ENCODE assay signal across 25 cellular contexts in the genomic region with DNA sequence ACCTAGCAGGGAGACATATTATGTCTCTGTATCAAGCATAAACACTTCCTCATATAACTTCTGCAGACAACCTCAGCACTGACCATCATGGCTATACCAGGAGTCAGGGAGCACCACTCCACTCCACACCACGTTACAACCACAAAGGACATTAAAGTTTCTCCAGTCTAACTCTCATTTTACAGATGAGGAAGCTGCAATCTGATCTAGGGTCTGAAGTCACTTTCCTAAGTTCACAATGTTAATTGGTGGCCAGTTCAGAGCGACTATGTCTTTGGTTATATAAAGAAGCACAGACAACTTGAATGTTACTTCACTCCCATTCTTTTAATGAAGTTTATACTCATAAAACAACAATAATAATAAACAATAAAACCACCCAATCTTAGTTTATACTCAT.
"Had no signal": no experiment of that assay in that cellular context is flagged by ENCODE, and none has a peak within 500 bp of the region (broad histone marks: within the 10 kb centered on the region; RNA-seq: fewer than 3 reads in every experiment).

No MANE protein-coding gene starts in this region.

- H3K4me2 ChIP-seq: hepatocyte, smooth muscle cell had no signal

- DNase-seq: colonic mucosa; effector CD8-positive, alpha-beta T cell; endodermal cell; foreskin keratinocyte; heart left ventricle; kidney; left lung; mesenchymal stem cell; midbrain; naive thymus-derived CD8-positive, alpha-beta T cell; nephron progenitor cell; nucleus accumbens; stimulated activated CD4-positive, alpha-beta T cell treated with anti-CD3 and anti-CD28 coated beads, Interleukin-12 subunit alpha, Interleukin-12 subunit beta, amount 100 ng/mL, for 4 hours; stimulated activated CD4-positive, alpha-beta T cell treated with anti-CD3 and anti-CD28 coated beads, Interleukin-1b, Interleukin-23, amount 100 ng/mL, for 48 hours; stimulated activated CD4-positive, alpha-beta T cell treated with anti-CD3 and anti-CD28 coated beads, Interleukin-4, amount 100 ng/mL, for 4 hours; stimulated activated naive CD8-positive, alpha-beta T cell treated with anti-CD3 and anti-CD28 coated beads, Interleukin-15, Interleukin-2, amounts not matched to agents 100 U/mL and 50 U/mL, for 24 hours; substantia nigra; testis; tibial artery had no signal

- H3K4me3 ChIP-seq: colonic mucosa, gastroesophageal sphincter, heart left ventricle, hepatocyte, left lung, prostate gland, right atrium auricular region, smooth muscle cell, testis, tibial artery had no signal

- H2AFZ ChIP-seq: hepatocyte had no signal

- H3K9me3 ChIP-seq: colonic mucosa, gastroesophageal sphincter, left lung, prostate gland, right atrium auricular region, testis, tibial artery had no signal

- H3K36me3 ChIP-seq: colonic mucosa, gastroesophageal sphincter, heart left ventricle, left lung, prostate gland, right atrium auricular region, tibial artery had no signal

- H3K4me1 ChIP-seq: colonic mucosa, foreskin keratinocyte, gastroesophageal sphincter, heart left ventricle, left lung, prostate gland, right atrium auricular region, testis, tibial artery had no signal

- H3K79me2 ChIP-seq: hepatocyte had no signal

- H3K27ac ChIP-seq: colonic mucosa, epithelial cell of prostate, foreskin keratinocyte, gastroesophageal sphincter, heart left ventricle, hepatocyte, left lung, prostate gland, right atrium auricular region, testis, tibial artery had no signal

- H3K27me3 ChIP-seq: colonic mucosa, foreskin keratinocyte, gastroesophageal sphincter, heart left ventricle, hepatocyte, left lung, right atrium auricular region, testis, tibial artery had no signal
